ENCODE assay signal across 20 cellular contexts in genomic region chr2:215527738-215528137, GRCh38.
A peak's percentile ranks its signal among the peaks of the same experiment; 100 is the strongest.
DNase-seq lines count a peak whose midpoint lies in the region; ATAC-seq and TF ChIP-seq lines count a peak whose summit lies in the region.
"Had no signal": no experiment of that assay in that cellular context is flagged by ENCODE, and none has a peak within 500 bp of the region (broad histone marks: within the 10 kb centered on the region; RNA-seq: fewer than 3 reads in every experiment).

No MANE protein-coding gene starts in this region.

- H3K36me3 ChIP-seq in SJSA1 (no peaks in the 10 kb centered on the region), fibroblast of lung (ENCODE audit: control insufficient read depth, insufficient read depth, low read length) (no peaks in the 10 kb centered on the region), smooth muscle cell (ENCODE audit: low read depth) (no peaks in the 10 kb centered on the region)
- H3K36me3 ChIP-seq: adrenal gland, right lobe of liver, suprapubic skin had no signal

- intact Hi-C loops in left colon (cut with DNase I, micrococcal nuclease), result no loop called here

- H3K27me3 ChIP-seq in SJSA1 (replicated peaks) (no peaks in the 10 kb centered on the region), fibroblast of lung (ENCODE audit: control insufficient read depth, insufficient read depth, low read length) (no peaks in the 10 kb centered on the region), smooth muscle cell (ENCODE audit: low read depth) (no peaks in the 10 kb centered on the region)
- H3K27me3 ChIP-seq: adrenal gland, hepatocyte, right lobe of liver, suprapubic skin had no signal

- TF ChIP-seq CTCF in fibroblast of lung (conservative IDR thresholded peaks at IDR 0.05 in 1 of 2, IDR thresholded peaks at IDR 0.05 in 1 of 2; ENCODE audit: low read depth in 1 of 2, low read length in 2 of 2) (no peak), smooth muscle cell (IDR thresholded peaks at IDR 0.05; ENCODE audit: borderline replicate concordance, insufficient read depth, poor library complexity, severe bottlenecking) (no peak)

- no peaks in the 10 kb centered on the region for H3K9me3 ChIP-seq in SJSA1 (replicated peaks)
- H3K9me3 ChIP-seq in fibroblast of lung (ENCODE audit: control insufficient read depth, insufficient read depth, low read depth, low read length), result no peaks in the 10 kb centered on the region
- no peaks in the 10 kb centered on the region for H3K9me3 ChIP-seq in smooth muscle cell (replicated peaks; ENCODE audit: low read depth)
- H3K9me3 ChIP-seq: adrenal gland, right lobe of liver had no signal

- no peak overlapping the region for H3K4me3 ChIP-seq in SJSA1
- no peak overlapping the region for H3K4me3 ChIP-seq in fibroblast of lung (replicated peaks in 1 of 4; ENCODE audit: control extremely low read depth in 1 of 4, insufficient read depth in 1 of 4, low read depth in 3 of 4, low read length in 4 of 4)
- no peak overlapping the region for H3K4me3 ChIP-seq in smooth muscle cell
- H3K4me3 ChIP-seq: adrenal gland, hepatocyte, right lobe of liver, suprapubic skin had no signal

- H3K27ac ChIP-seq in SJSA1 (peak overlapping the region; percentile 65), fibroblast of lung (ENCODE audit: insufficient read depth, low read length) (peak overlapping the region; percentile 61), smooth muscle cell (ENCODE audit: low read depth) (peak overlapping the region; percentile 99)
- H3K27ac ChIP-seq: adrenal gland, hepatocyte, right lobe of liver, suprapubic skin had no signal

- 21% methylated on average over 1 of the region's 1 CpG for WGBS in smooth muscle cell (ENCODE audit: low lambda C conversion rate)

- H4K20me1 ChIP-seq in fibroblast of lung (ENCODE audit: control insufficient read depth, extremely low read depth, insufficient read depth, low read length), result no peaks in the 10 kb centered on the region
- H4K20me1 ChIP-seq in smooth muscle cell (ENCODE audit: low read depth), result no peaks in the 10 kb centered on the region

- H3K4me1 ChIP-seq in SJSA1 (replicated peaks), result peaks cover 44% of the 10 kb centered on the region
- H3K4me1 ChIP-seq in fibroblast of lung (ENCODE audit: control insufficient read depth, extremely low read depth, insufficient read depth, low read length), result peaks cover 9% of the 10 kb centered on the region
- H3K4me1 ChIP-seq in smooth muscle cell (ENCODE audit: low read depth), result peaks cover 26% of the 10 kb centered on the region
- H3K4me1 ChIP-seq: adrenal gland, right lobe of liver, suprapubic skin had no signal

- H2AFZ ChIP-seq in fibroblast of lung (ENCODE audit: low read length) (no peak overlapping the region), smooth muscle cell (ENCODE audit: low read depth) (no peak overlapping the region)
- H2AFZ ChIP-seq: hepatocyte had no signal

- peaks cover 41% of the 10 kb centered on the region for H3F3A ChIP-seq in smooth muscle cell (ENCODE audit: low read depth)

- H3K9ac ChIP-seq in fibroblast of lung (ENCODE audit: insufficient read depth, low read length), result no peak overlapping the region
- H3K9ac ChIP-seq in smooth muscle cell (ENCODE audit: low read depth), result peak overlapping the region; percentile 90

- H3K4me2 ChIP-seq in fibroblast of lung (ENCODE audit: extremely low read depth, insufficient read depth, low read length) (peak overlapping the region; percentile 52), smooth muscle cell (peak overlapping the region; percentile 77)
- H3K4me2 ChIP-seq: hepatocyte had no signal

- DNase-seq in EL, result peak; percentile 54
- DNase-seq in SJSA1 (ENCODE audit: low read depth in 1 of 2, low spot score in 2 of 2), result no peak
- peak; percentile 85 to 95 for DNase-seq in fibroblast of lung (ENCODE audit: low read depth in 2 of 2)
- no peak for DNase-seq in smooth muscle cell (lab: John Stamatoyannopoulos, UW; ENCODE audit: unreplicated experiment)
- DNase-seq in amniotic stem cell (lab: John Stamatoyannopoulos, UW), result no peak
- no peak for DNase-seq in left colon
- DNase-seq in activated gamma-delta T cell treated with Interleukin-2 at 50 U/mL for 16 hours, result no peak
- DNase-seq: activated B cell treated with CpG ODN at 0.5 μM for 24 hours; activated CD8-positive, alpha-beta T cell treated with anti-CD3 and anti-CD28 coated beads, Interleukin-2, amount 10 ng/mL, durations not matched to agents 7 days and 5 days; adrenal gland; cortex of kidney; DMS79; midbrain; NCI-H1092 treated with DMSO at 0.1 percent for 48 hours; NCI-H82; occipital lobe; right lobe of liver; RPMI8226 had no signal

- ATAC-seq in left colon, result no peak
- ATAC-seq: activated CD8-positive, alpha-beta T cell treated with anti-CD3 and anti-CD28 coated beads, Interleukin-2, amount 10 ng/mL, durations not matched to agents 7 days and 5 days; right lobe of liver had no signal

- H3K79me2 ChIP-seq in fibroblast of lung (ENCODE audit: control insufficient read depth, insufficient read depth, low read length) (no peaks in the 10 kb centered on the region), smooth muscle cell (ENCODE audit: low read depth) (peaks cover 4% of the 10 kb centered on the region)
- H3K79me2 ChIP-seq: hepatocyte had no signal

Comparison
In these comparisons a context has a peak if more than half of its experiments do, and no peak if none do; other contexts are left out.
1. DNase-seq: peak in EL (single experiment) and fibroblast of lung (2 of 2); none in SJSA1 (0 of 2), smooth muscle cell (single experiment), amniotic stem cell (single experiment), left colon (0 of 2) and activated gamma-delta T cell treated with Interleukin-2 at 50 U/mL for 16 hours (single experiment).
2. Peak in every context shown above with its lines, with median percentiles within 50 percentile points of each other: H3K27ac ChIP-seq.